Comparison of ENCODE assay signal across 12 cellular contexts in genomic region chr17:17758443-17758842, GRCh38.
DNase-seq lines count a peak whose midpoint lies in the region; ATAC-seq and TF ChIP-seq lines count a peak whose summit lies in the region.
"Had no signal": no experiment of that assay in that cellular context is flagged by ENCODE, and none has a peak within 500 bp of the region (broad histone marks: within the 10 kb centered on the region; RNA-seq: fewer than 3 reads in every experiment).

No MANE protein-coding gene starts in this region.

- H3K27ac ChIP-seq in right atrium auricular region (peak overlapping the region; percentile 82 to 90), thymus (ENCODE audit: low read depth) (peak overlapping the region; percentile 96)
- H3K27ac ChIP-seq: KMS-11 had no signal

- H3K9me3 ChIP-seq in right atrium auricular region, result no peaks in the 10 kb centered on the region
- no peaks in the 10 kb centered on the region for H3K9me3 ChIP-seq in thymus (ENCODE audit: control insufficient read depth)

- H3K4me3 Mint-ChIP-seq in activated naive CD8-positive, alpha-beta T cell treated with anti-CD3 and anti-CD28 coated beads, Interleukin-2, amount 10 ng/mL, durations not matched to agents 7 days and 5 days, result no peak overlapping the region

- no peaks in the 10 kb centered on the region for H3K27me3 Mint-ChIP-seq in activated naive CD8-positive, alpha-beta T cell treated with anti-CD3 and anti-CD28 coated beads, Interleukin-2, amount 10 ng/mL, durations not matched to agents 7 days and 5 days

- TF ChIP-seq CTCF in right atrium auricular region (IDR thresholded peaks at IDR 0.05), result no peak
- TF ChIP-seq CTCF in GM10266 (IDR thresholded peaks at IDR 0.05; ENCODE audit: control insufficient read depth, insufficient read depth, low read depth, missing control alignments), result no peak

- H3K36me3 Mint-ChIP-seq in activated naive CD8-positive, alpha-beta T cell treated with anti-CD3 and anti-CD28 coated beads, Interleukin-2, amount 10 ng/mL, durations not matched to agents 7 days and 5 days, result peaks cover 2% of the 10 kb centered on the region

- H3K36me3 ChIP-seq in right atrium auricular region, result no peaks in the 10 kb centered on the region
- peaks cover 6% of the 10 kb centered on the region for H3K36me3 ChIP-seq in thymus (ENCODE audit: control insufficient read depth, insufficient read depth)

- peak overlapping the region; percentile 47 for H3K27ac Mint-ChIP-seq in activated naive CD8-positive, alpha-beta T cell treated with anti-CD3 and anti-CD28 coated beads, Interleukin-2, amount 10 ng/mL, durations not matched to agents 7 days and 5 days

- intact Hi-C loops in left ventricle myocardium superior (cut with micrococcal nuclease), result no loop called here

- POLR2A ChIA-PET in activated naive CD8-positive, alpha-beta T cell treated with anti-CD3 and anti-CD28 coated beads, Interleukin-2, amount 10 ng/mL, durations not matched to agents 7 days and 5 days (lab: Charles Lee), result interaction anchor here (1.2 to 1.9 kb wide), 6 partner anchors 8 to 91 kb away, joined by 3 to 8 read pairs (median 4); partner anchors contain the start of gene SREBF1

- no peaks in the 10 kb centered on the region for H3K27me3 ChIP-seq in right atrium auricular region
- no peaks in the 10 kb centered on the region for H3K27me3 ChIP-seq in thymus (ENCODE audit: control insufficient read depth, insufficient read depth)

- H3K4me1 ChIP-seq in right atrium auricular region, result peaks cover 0 to 79% of the 10 kb centered on the region in 2 donors
- peaks cover 56% of the 10 kb centered on the region for H3K4me1 ChIP-seq in thymus (ENCODE audit: control insufficient read depth, insufficient read depth, low read length)

- WGBS in thymus, result 11% methylated on average over 13 of the region's 13 CpGs

- DNase-seq in right atrium auricular region (ENCODE audit: low spot score) (no peak), left ventricle myocardium superior (no peak), NCI-H345 (lab: John Stamatoyannopoulos, UW) (peak; percentile 77), GM10266 (ENCODE audit: extremely low spot score) (no peak)
- no peak for DNase-seq in activated naive CD8-positive, alpha-beta T cell treated with anti-CD3 and anti-CD28 coated beads, Interleukin-2, amount 10 ng/mL, durations not matched to agents 7 days and 5 days
- DNase-seq in activated CD8-positive, alpha-beta memory T cell treated with anti-CD3 and anti-CD28 coated beads, Interleukin-2, amount 50 U/mL, for 4 hours, result no peak
- DNase-seq: activated CD8-positive, alpha-beta memory T cell treated with anti-CD3 and anti-CD28 coated beads for 24 hours; activated naive CD4-positive, alpha-beta T cell treated with anti-CD3 and anti-CD28 coated beads, Interleukin-2, amount 50 U/mL, for 16 hours; stimulated activated CD4-positive, alpha-beta T cell treated with anti-CD3 and anti-CD28 coated beads, Interleukin-4, amount 100 ng/mL, for 1 hour had no signal

- no peak for ATAC-seq in left ventricle myocardium superior
- ATAC-seq in activated naive CD8-positive, alpha-beta T cell treated with anti-CD3 and anti-CD28 coated beads, Interleukin-2, amount 10 ng/mL, durations not matched to agents 7 days and 5 days (ENCODE audit: low read depth), result no peak
- no peak for ATAC-seq in HG02840 (IDR thresholded peaks at IDR 0.05; ENCODE audit: low FRiP score, unreplicated experiment)

- H3K9me3 Mint-ChIP-seq in activated naive CD8-positive, alpha-beta T cell treated with anti-CD3 and anti-CD28 coated beads, Interleukin-2, amount 10 ng/mL, durations not matched to agents 7 days and 5 days, result no peaks in the 10 kb centered on the region

- H3K4me1 Mint-ChIP-seq in activated naive CD8-positive, alpha-beta T cell treated with anti-CD3 and anti-CD28 coated beads, Interleukin-2, amount 10 ng/mL, durations not matched to agents 7 days and 5 days, result peaks cover 46% of the 10 kb centered on the region

- no peak overlapping the region for H3K4me3 ChIP-seq in right atrium auricular region
- peak overlapping the region; percentile 42 for H3K4me3 ChIP-seq in thymus (ENCODE audit: low read length)
